In the genomic region with DNA sequence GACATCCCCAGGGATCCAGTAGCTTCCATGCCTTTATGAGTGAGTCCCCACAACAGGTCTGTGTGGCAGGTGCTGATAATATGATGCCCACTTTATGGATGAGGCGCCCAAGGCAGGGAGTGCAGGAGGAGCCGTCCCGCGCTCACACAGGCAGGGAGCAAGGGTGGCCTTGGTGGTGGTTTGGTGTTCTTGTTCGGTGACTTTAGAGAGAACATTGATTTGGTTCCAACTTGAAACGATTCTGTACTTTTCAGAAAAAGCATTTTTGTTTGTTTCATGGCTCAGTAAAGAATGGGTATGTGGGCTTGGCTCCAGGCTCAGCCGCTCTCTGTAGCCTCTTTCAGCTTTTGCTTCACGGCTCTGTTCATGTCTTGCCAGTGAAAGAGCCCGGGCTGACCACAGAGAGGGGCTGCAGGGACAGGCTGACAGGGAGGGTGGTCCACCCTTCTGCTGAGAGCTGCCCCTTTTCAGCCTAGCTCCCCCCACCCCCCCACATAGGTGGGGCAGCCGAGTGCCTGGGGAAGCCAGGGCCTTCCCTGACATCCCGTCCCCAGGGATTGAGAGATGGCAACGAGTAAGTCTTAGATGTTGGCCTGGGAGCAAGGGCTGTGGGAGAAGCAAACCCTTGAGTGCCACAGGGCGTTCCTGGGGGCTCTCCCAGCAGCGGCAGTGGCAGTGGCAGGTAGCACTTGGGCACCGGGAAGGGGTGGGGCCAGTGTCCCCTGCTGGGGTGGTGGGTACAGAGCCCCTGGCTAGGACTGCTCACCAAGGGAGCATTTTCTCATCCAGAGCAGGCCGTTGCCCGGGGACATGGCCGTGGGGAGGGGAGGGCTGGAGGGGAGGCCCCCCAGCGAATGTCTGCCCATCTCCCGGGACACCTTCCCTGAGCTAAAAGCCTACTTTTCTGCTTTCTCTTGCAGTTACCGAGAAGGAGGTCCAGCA, we compare ENCODE assay signal across 15 cellular contexts. TPM values are rescaled to one million over a fixed set of nuclear protein-coding genes. Genes with fewer than 3 reads are reported as not detected.
A peak's percentile ranks its signal among the peaks of the same experiment; 100 is the strongest.
DNase-seq lines count a peak whose midpoint lies in the region; TF ChIP-seq lines count a peak whose summit lies in the region.
"Had no signal": no experiment of that assay in that cellular context is flagged by ENCODE, and none has a peak within 500 bp of the region (broad histone marks: within the 10 kb centered on the region; RNA-seq: fewer than 3 reads in every experiment).

No MANE protein-coding gene starts in this region.

- peaks cover 4% of the 10 kb centered on the region for H3K36me3 Mint-ChIP-seq in MCF 10A (ENCODE audit: insufficient read depth, unreplicated experiment)
- no peaks in the 10 kb centered on the region for H3K36me3 Mint-ChIP-seq in activated T-helper 1 cell treated with anti-CD3 and anti-CD28 coated beads, Interleukin-12 subunit alpha, Interleukin-12 subunit beta, Interleukin-2, Interleukin-4 antibody, amounts not matched to agents 30 ng/mL and 10 ng/mL and 1 ng/mL, durations not matched to agents 14 hours and 24 hours and 36 hours (ENCODE audit: low read depth)

- H3K9me3 Mint-ChIP-seq in MCF 10A (ENCODE audit: unreplicated experiment): no peaks in the 10 kb centered on the region
- no peaks in the 10 kb centered on the region for H3K9me3 Mint-ChIP-seq in activated T-helper 1 cell treated with anti-CD3 and anti-CD28 coated beads, Interleukin-12 subunit alpha, Interleukin-12 subunit beta, Interleukin-2, Interleukin-4 antibody, amounts not matched to agents 30 ng/mL and 10 ng/mL and 1 ng/mL, durations not matched to agents 14 hours and 24 hours and 36 hours

- no peaks in the 10 kb centered on the region for H3K9me3 ChIP-seq in breast epithelium

- H3K4me1 Mint-ChIP-seq in MCF 10A (ENCODE audit: insufficient read depth, unreplicated experiment): no peaks in the 10 kb centered on the region
- no peaks in the 10 kb centered on the region for H3K4me1 Mint-ChIP-seq in activated T-helper 1 cell treated with anti-CD3 and anti-CD28 coated beads, Interleukin-12 subunit alpha, Interleukin-12 subunit beta, Interleukin-2, Interleukin-4 antibody, amounts not matched to agents 30 ng/mL and 10 ng/mL and 1 ng/mL, durations not matched to agents 14 hours and 24 hours and 36 hours (ENCODE audit: low read depth)

- H3K27ac ChIP-seq in breast epithelium: peak overlapping the region; percentile 74 to 85
- H3K27ac ChIP-seq in epithelial cell of prostate: peak overlapping the region; percentile 60

- no peaks in the 10 kb centered on the region for H3K27me3 ChIP-seq in breast epithelium

- H3K4me1 ChIP-seq in breast epithelium: peaks cover 0 to 7% of the 10 kb centered on the region in 2 donors

- TF ChIP-seq CTCF in breast epithelium (IDR thresholded peaks at IDR 0.05): no peak
- no peak for TF ChIP-seq CTCF in MCF 10A (IDR thresholded peaks at IDR 0.05; ENCODE audit: unreplicated experiment)

- CTCF ChIA-PET in MCF 10A (lab: Yijun Ruan, JAX): no interaction called here

- no peaks in the 10 kb centered on the region for H3K27me3 Mint-ChIP-seq in MCF 10A (ENCODE audit: insufficient read depth, unreplicated experiment)
- H3K27me3 Mint-ChIP-seq in activated T-helper 1 cell treated with anti-CD3 and anti-CD28 coated beads, Interleukin-12 subunit alpha, Interleukin-12 subunit beta, Interleukin-2, Interleukin-4 antibody, amounts not matched to agents 30 ng/mL and 10 ng/mL and 1 ng/mL, durations not matched to agents 14 hours and 24 hours and 36 hours (ENCODE audit: insufficient read depth): peaks cover 1% of the 10 kb centered on the region

- no peak overlapping the region for H3K27ac Mint-ChIP-seq in MCF 10A (ENCODE audit: low read depth, unreplicated experiment)
- no peak overlapping the region for H3K27ac Mint-ChIP-seq in activated T-helper 1 cell treated with anti-CD3 and anti-CD28 coated beads, Interleukin-12 subunit alpha, Interleukin-12 subunit beta, Interleukin-2, Interleukin-4 antibody, amounts not matched to agents 30 ng/mL and 10 ng/mL and 1 ng/mL, durations not matched to agents 14 hours and 24 hours and 36 hours

- DNase-seq in breast epithelium (ENCODE audit: low spot score in 2 of 2) (no peak), MCF 10A (ENCODE audit: unreplicated experiment) (no peak), epithelial cell of prostate (ENCODE audit: low read depth, low spot score) (no peak), nucleus accumbens (lab: John Stamatoyannopoulos, UW) (peak in 32 of 56 donors; percentile 17 to 74 (median 39)), NCI-H2196 (lab: John Stamatoyannopoulos, UW; ENCODE audit: unreplicated experiment) (no peak), NCI-H2081 treated with DMSO at 0.1 percent for 48 hours (lab: John Stamatoyannopoulos, UW) (no peak), NCI-H1048 (lab: John Stamatoyannopoulos, UW) (no peak)
- no peak for DNase-seq in activated T-helper 1 cell treated with anti-CD3 and anti-CD28 coated beads, Interleukin-12 subunit alpha, Interleukin-12 subunit beta, Interleukin-2, Interleukin-4 antibody, amounts not matched to agents 30 ng/mL and 10 ng/mL and 1 ng/mL, durations not matched to agents 14 hours and 24 hours and 36 hours (ENCODE audit: low spot score)
- DNase-seq: 8988T; activated CD4-positive, CD25-positive, alpha-beta regulatory T cell; activated T-cell treated with anti-CD3 and anti-CD28 coated beads, Interleukin-2, amount 50 U/mL, for 48 hours; central memory CD4-positive, alpha-beta T cell; DMS 273 treated with DMSO at 0.1 percent for 48 hours; NCI-H1694 treated with DMSO at 0.1 percent for 48 hours; stimulated activated naive CD4-positive, alpha-beta T cell had no signal

- no peak for TF ChIP-seq POLR2A in breast epithelium (IDR thresholded peaks at IDR 0.05)

- intact Hi-C loops in breast epithelium (cut with DNase I; ENCODE audit: low total_unique reads): no loop called here
- intact Hi-C loops in MCF 10A (cut with micrococcal nuclease): no loop called here
- intact Hi-C loops in activated T-helper 1 cell treated with anti-CD3 and anti-CD28 coated beads, Interleukin-12 subunit alpha, Interleukin-12 subunit beta, Interleukin-2, Interleukin-4 antibody, amounts not matched to agents 30 ng/mL and 10 ng/mL and 1 ng/mL, durations not matched to agents 14 hours and 24 hours and 36 hours (cut with micrococcal nuclease): no loop called here

- H3K4me3 ChIP-seq in breast epithelium: no peak overlapping the region

- POLR2A ChIA-PET in MCF 10A (lab: Yijun Ruan, JAX): no interaction called here

- H3K36me3 ChIP-seq in breast epithelium: no peaks in the 10 kb centered on the region

- H3K4me3 Mint-ChIP-seq in MCF 10A (ENCODE audit: unreplicated experiment): no peak overlapping the region
- H3K4me3 Mint-ChIP-seq in activated T-helper 1 cell treated with anti-CD3 and anti-CD28 coated beads, Interleukin-12 subunit alpha, Interleukin-12 subunit beta, Interleukin-2, Interleukin-4 antibody, amounts not matched to agents 30 ng/mL and 10 ng/mL and 1 ng/mL, durations not matched to agents 14 hours and 24 hours and 36 hours: no peak overlapping the region

- no TSS peak for BruUV-seq in MCF 10A (replicated peaks; lab: Mats Ljungman, UMichigan)

RNA-seq across cellular contexts. Expression of a gene that starts 28.1 kb away (rescaled TPM):
- total RNA-seq in breast epithelium (1 to 10 TPM; 3.2 to 3.9 (median 3.4) TPM), MCF 10A (2022) (27.8 and 41.3 TPM in 2 replicates)
- total RNA-seq in activated T-helper 1 cell treated with anti-CD3 and anti-CD28 coated beads, Interleukin-12 subunit alpha, Interleukin-12 subunit beta, Interleukin-2, Interleukin-4 antibody, amounts not matched to agents 30 ng/mL and 10 ng/mL and 1 ng/mL, durations not matched to agents 14 hours and 24 hours and 36 hours: 3.9 and 4.2 TPM in 2 replicates

Comparison
In these comparisons a context has a peak if more than half of its experiments do, and no peak if none do; other contexts are left out.
1. DNase-seq: peak in nucleus accumbens (32 of 56); none in breast epithelium (0 of 2), MCF 10A (single experiment), epithelial cell of prostate (single experiment), NCI-H2196 (single experiment), NCI-H2081 treated with DMSO at 0.1 percent for 48 hours (single experiment), NCI-H1048 (single experiment) and activated T-helper 1 cell treated with anti-CD3 and anti-CD28 coated beads, Interleukin-12 subunit alpha, Interleukin-12 subunit beta, Interleukin-2, Interleukin-4 antibody, amounts not matched to agents 30 ng/mL and 10 ng/mL and 1 ng/mL, durations not matched to agents 14 hours and 24 hours and 36 hours (single experiment).